20 cellular contexts compared by ENCODE assay signal in genomic region chr2:15971351-15971750, GRCh38. TPM values are rescaled to one million over a fixed set of nuclear protein-coding genes. Genes with fewer than 3 reads are reported as not detected.
A peak's percentile ranks its signal among the peaks of the same experiment; 100 is the strongest.
DNase-seq lines count a peak whose midpoint lies in the region; ATAC-seq, FAIRE-seq and TF ChIP-seq lines count a peak whose summit lies in the region.
"Had no signal": no experiment of that assay in that cellular context is flagged by ENCODE, and none has a peak within 500 bp of the region (broad histone marks: within the 10 kb centered on the region; RNA-seq: fewer than 3 reads in every experiment).

No MANE protein-coding gene starts in this region.

- TF ChIP-seq RAD21 in H1 (IDR thresholded peaks at IDR 0.05 in 1 of 2, conservative IDR thresholded peaks at IDR 0.05 in 1 of 2; ENCODE audit: low read depth in 2 of 2, low read length in 2 of 2): no peak

- no peak overlapping the region for H4K5ac ChIP-seq in H9 (ENCODE audit: insufficient read length, low read depth, low read length)
- H4K5ac ChIP-seq in H1 (ENCODE audit: insufficient read length, low read depth, low read length): no peak overlapping the region

- H3K9ac ChIP-seq in H9 (ENCODE audit: extremely low read depth, insufficient read length, low read length) (no peak overlapping the region), H1 (replicated peaks in 1 of 4; ENCODE audit: extremely low read depth in 1 of 4, low read depth in 3 of 4, low read length in 3 of 4) (no peak overlapping the region)
- H3K9ac ChIP-seq: BLaER1 had no signal

- H2BK15ac ChIP-seq in H9 (ENCODE audit: low read depth, low read length) (no peak overlapping the region), H1 (ENCODE audit: low read length) (no peak overlapping the region)

- no peaks in the 10 kb centered on the region for H3K9me3 ChIP-seq in H9 (ENCODE audit: control insufficient read depth, low read depth, low read length)
- H3K9me3 ChIP-seq in H1 (ENCODE audit: insufficient read depth in 2 of 2, low read depth in 1 of 2, low read length in 1 of 2): no peaks in the 10 kb centered on the region
- H3K9me3 ChIP-seq: BLaER1 had no signal

- H3K4ac ChIP-seq in H9 (ENCODE audit: low read depth, low read length): no peak overlapping the region
- H3K4ac ChIP-seq in H1 (replicated peaks; ENCODE audit: insufficient read length, low read depth, low read length): no peak overlapping the region

- peak overlapping the region in 1 of 3 experiments; percentile 13; a peak in 1 of 7 replicates for H3K27ac Mint-ChIP-seq in H9
- peak overlapping the region; percentile 70 for H3K27ac Mint-ChIP-seq in nephron progenitor cell

- H3K4me3 Mint-ChIP-seq in H9: no peak overlapping the region
- H3K4me3 Mint-ChIP-seq in nephron progenitor cell: no peak overlapping the region
- H3K4me3 Mint-ChIP-seq: CD14-positive monocyte; CD4-positive, alpha-beta memory T cell had no signal

- H3K9me3 Mint-ChIP-seq in H9 (no peaks in the 10 kb centered on the region), nephron progenitor cell (peaks cover 2% of the 10 kb centered on the region)
- H3K9me3 Mint-ChIP-seq: CD14-positive monocyte; CD4-positive, alpha-beta memory T cell had no signal

- H3K56ac ChIP-seq in H9 (ENCODE audit: insufficient read length, low read depth, low read length) (no peak overlapping the region), H1 (replicated peaks; ENCODE audit: insufficient read length, low read depth, low read length) (no peak overlapping the region)

- H4K8ac ChIP-seq in H9 (replicated peaks; ENCODE audit: insufficient read length, low read depth, low read length) (no peak overlapping the region), H1 (ENCODE audit: extremely low read depth, insufficient read depth, low read length) (no peak overlapping the region)

- H3K36me3 Mint-ChIP-seq in H9 (ENCODE audit: insufficient read depth in 1 of 3, low read depth in 3 of 3) (no peaks in the 10 kb centered on the region; a peak in 1 of 7 replicates), nephron progenitor cell (ENCODE audit: low read depth) (no peaks in the 10 kb centered on the region)
- H3K36me3 Mint-ChIP-seq: CD14-positive monocyte; CD4-positive, alpha-beta memory T cell had no signal

- H3K36me3 ChIP-seq in H1 (ENCODE audit: control insufficient read depth in 2 of 4, insufficient read depth in 4 of 4, low read length in 3 of 4): no peaks in the 10 kb centered on the region
- H3K36me3 ChIP-seq: BLaER1 had no signal

- no peak overlapping the region for H4K91ac ChIP-seq in H9 (ENCODE audit: insufficient read length, low read depth, low read length)
- no peak overlapping the region for H4K91ac ChIP-seq in H1 (replicated peaks; ENCODE audit: insufficient read length, low read length)

- no peaks in the 10 kb centered on the region for H3K27me3 ChIP-seq in H9 (ENCODE audit: insufficient read depth, low read length)
- H3K27me3 ChIP-seq in H1 (replicated peaks in 1 of 4; ENCODE audit: control insufficient read depth in 3 of 4, extremely low read depth in 1 of 4, insufficient read depth in 3 of 4, low read length in 3 of 4): no peaks in the 10 kb centered on the region
- H3K27me3 ChIP-seq: BLaER1 had no signal

- TF ChIP-seq CTCF in H9 (conservative IDR thresholded peaks at IDR 0.05): no peak
- TF ChIP-seq CTCF in H1 (IDR thresholded peaks at IDR 0.05; ENCODE audit: control extremely low read depth in 1 of 3, insufficient read depth in 1 of 3, low read depth in 1 of 3, low read length in 3 of 3): no peak
- TF ChIP-seq CTCF in nephron progenitor cell (IDR thresholded peaks at IDR 0.05): no peak

- no peak overlapping the region for H3K4me3 ChIP-seq in H1 (ENCODE audit: extremely low read depth in 1 of 4, insufficient read depth in 2 of 4, low read depth in 3 of 4, low read length in 4 of 4)
- H3K4me3 ChIP-seq: BLaER1, K562 had no signal

- H3K79me1 ChIP-seq in H9 (ENCODE audit: insufficient read depth, low read depth, low read length, poor library complexity, severe bottlenecking) (no peaks in the 10 kb centered on the region), H1 (ENCODE audit: low read depth, low read length) (no peaks in the 10 kb centered on the region)

- no peak overlapping the region for H2BK20ac ChIP-seq in H9 (ENCODE audit: low read depth, low read length, poor library complexity, severe bottlenecking)
- peak overlapping the region; percentile 4; the same call in 1 of the 2 replicates for H2BK20ac ChIP-seq in H1 (ENCODE audit: low read length)

- H4K20me1 ChIP-seq in H9 (ENCODE audit: control insufficient read depth, insufficient read depth, insufficient read length): no peaks in the 10 kb centered on the region
- no peaks in the 10 kb centered on the region for H4K20me1 ChIP-seq in H1 (replicated peaks in 1 of 2; ENCODE audit: control insufficient read depth in 1 of 2, insufficient read depth in 2 of 2, low read length in 2 of 2)
- H4K20me1 ChIP-seq: BLaER1 had no signal

- TF ChIP-seq POLR2A in H1 (IDR thresholded peaks at IDR 0.05; ENCODE audit: control extremely low read depth in 1 of 2, low read depth in 2 of 2, low read length in 2 of 2): no peak

- H3K14ac ChIP-seq in H9 (ENCODE audit: insufficient read depth, low read length): 0 out of 2 replicates have a peak overlapping the region, but pooled peaks have one; percentile 4
- no peak overlapping the region for H3K14ac ChIP-seq in H1 (ENCODE audit: insufficient read length)

- WGBS in H9 (ENCODE audit: extremely low coverage, insufficient read length, low lambda C conversion rate): no CpG with 5 or more reads among the region's 7 CpGs
- WGBS in H1 (ENCODE audit: extremely low coverage in 1 of 2, insufficient coverage in 1 of 2, insufficient read length in 1 of 2, insufficient replicate concordance in 2 of 2, low coverage in 1 of 2, low lambda C conversion rate in 2 of 2, missing lambda C conversion rate in 1 of 2), 2 experiments: 86% methylated on average over 7 of the region's 7 CpGs; no CpG with 5 or more reads in 1 of the 2 experiments

- no peak overlapping the region for H2BK12ac ChIP-seq in H9 (ENCODE audit: insufficient read length, low read depth, low read length)
- peak overlapping the region; percentile 7; the same call in 1 of the 2 replicates for H2BK12ac ChIP-seq in H1 (ENCODE audit: low read depth, low read length)

- H2AFZ ChIP-seq in H9 (ENCODE audit: low read length) (no peak overlapping the region), H1 (ENCODE audit: low read length) (no peak overlapping the region)

- DNase-seq in H9 (no peak), H1 (ENCODE audit: low read depth in 1 of 2, low spot score in 2 of 2) (no peak), nephron progenitor cell (no peak), Ammon's horn (ENCODE audit: low spot score) (no peak), NCI-H524 treated with DMSO at 0.1 percent for 48 hours (lab: John Stamatoyannopoulos, UW) (no peak)
- DNase-seq: ACHN; CD4-positive, alpha-beta memory T cell; DMS153; DMS79; GDM1; HCEC 1CT; IMR-90 had no signal

- no peak overlapping the region for H2BK120ac ChIP-seq in H9 (ENCODE audit: low read depth, low read length, poor library complexity, severe bottlenecking)
- no peak overlapping the region for H2BK120ac ChIP-seq in H1 (replicated peaks; ENCODE audit: low read depth, low read length)

- H3K23ac ChIP-seq in H9 (ENCODE audit: insufficient read length, low read depth, low read length) (no peak overlapping the region), H1 (ENCODE audit: insufficient read length) (no peak overlapping the region)

- POLR2A ChIA-PET in H1 (lab: Charles Lee; ENCODE audit: partially characterized antibody): no interaction called here

- H3T11ph ChIP-seq in H9 (ENCODE audit: low read length): no peak overlapping the region

- no peak for ATAC-seq in GM18909 (IDR thresholded peaks at IDR 0.05; ENCODE audit: poor library complexity, unreplicated experiment)
- ATAC-seq: K562 had no signal

- H3K79me2 ChIP-seq in H9 (ENCODE audit: insufficient read depth, low read length) (no peaks in the 10 kb centered on the region), H1 (ENCODE audit: control insufficient read depth in 1 of 2, insufficient read depth in 2 of 2, low read length in 2 of 2) (no peaks in the 10 kb centered on the region)

- H3K4me1 Mint-ChIP-seq in H9: peaks cover 49 to 61% of the 10 kb centered on the region in 2 experiments
- peaks cover 56% of the 10 kb centered on the region for H3K4me1 Mint-ChIP-seq in nephron progenitor cell

- H3K4me2 ChIP-seq in H9 (ENCODE audit: insufficient read depth, insufficient read length, low read length): no peak overlapping the region
- H3K4me2 ChIP-seq in H1 (ENCODE audit: insufficient read depth in 1 of 2, low read depth in 2 of 2, low read length in 2 of 2): no peak overlapping the region
- H3K4me2 ChIP-seq: BLaER1 had no signal

- no peak for FAIRE-seq in H1 (lab: Jason Lieb, UNC)
- FAIRE-seq: A204.1, GM12892, HTR-8/SVneo, K562 had no signal

- H3K23me2 ChIP-seq in H9 (ENCODE audit: insufficient read length, low read depth, low read length, poor library complexity, severe bottlenecking) (peaks cover 3% of the 10 kb centered on the region), H1 (ENCODE audit: low read depth, low read length) (no peaks in the 10 kb centered on the region)

- H3K27me3 Mint-ChIP-seq in H9 (ENCODE audit: low read depth) (peaks cover 2% of the 10 kb centered on the region; the same call in 1 of the 2 replicates), nephron progenitor cell (ENCODE audit: low read depth, poor library complexity) (peaks cover 3% of the 10 kb centered on the region)
- H3K27me3 Mint-ChIP-seq: CD4-positive, alpha-beta memory T cell had no signal

- H2AK5ac ChIP-seq in H9 (ENCODE audit: insufficient read length, low read length): no peak overlapping the region
- no peak overlapping the region for H2AK5ac ChIP-seq in H1 (ENCODE audit: low read depth, low read length)

- H2BK5ac ChIP-seq in H9 (ENCODE audit: insufficient read length, low read length): no peak overlapping the region
- no peak overlapping the region for H2BK5ac ChIP-seq in H1 (ENCODE audit: low read depth, low read length)

- TF ChIP-seq EP300 in H1 (IDR thresholded peaks at IDR 0.05; ENCODE audit: borderline replicate concordance in 1 of 2, low read depth in 2 of 2, low read length in 2 of 2): no peak

- peaks cover 5% of the 10 kb centered on the region; the same call in 1 of the 2 replicates for H3K4me1 ChIP-seq in H9 (ENCODE audit: insufficient read depth, low read length)
- H3K4me1 ChIP-seq in H1 (replicated peaks in 1 of 4; ENCODE audit: control insufficient read depth in 3 of 4, insufficient read depth in 4 of 4, low read length in 3 of 4): peaks cover 0 to 7% (median 3%) of the 10 kb centered on the region in 4 experiments; a peak in 6 of 7 replicates

- CTCF ChIA-PET in H1 (lab: Charles Lee; ENCODE audit: partially characterized antibody): interaction anchor here (0.6 kb wide), 1 partner anchor 161 kb away, joined by 3 read pairs; no protein-coding TSS in a partner anchor

- no peak overlapping the region for H3K18ac ChIP-seq in H9 (ENCODE audit: insufficient read length, low read depth, low read length)
- H3K18ac ChIP-seq in H1 (ENCODE audit: extremely low read depth, low read length): 0 out of 2 replicates have a peak overlapping the region, but pooled peaks have one; percentile 44

- H3K27ac ChIP-seq in H9 (ENCODE audit: insufficient read length, low read depth, low read length) (no peak overlapping the region), H1 (ENCODE audit: low read depth, low read length) (no peak overlapping the region)
- H3K27ac ChIP-seq: BLaER1 had no signal

RNA-seq across cellular contexts. Expression of gene MYCN, which starts 31.0 kb away (rescaled TPM):
- total RNA-seq in H9 (2021): 100.0 and 105 TPM in 2 replicates
- total RNA-seq in H1 (2021; fragmentation: NEBNext Ultra II Directional; extraction: Animal tissue kit (Norgen Biotek cat#: 25700)): 137 and 142 TPM in 2 replicates
- 87.8 and 100 TPM in 2 replicates for polyA plus RNA-seq in H1 (2011; rRNA removed)
- 90.7 TPM for polyA plus RNA-seq in H1 (2011; cell fraction: cytosol; rRNA removed)
- polyA plus RNA-seq in H1 (2011; cell fraction: nucleus; rRNA removed): 82.0 TPM
- 85.1 to 103 TPM (median 94.3 TPM) in 4 replicates for polyA plus RNA-seq in H1 (2012, experiment 1 of 2)
- polyA plus RNA-seq in H1 (2012, experiment 2 of 2): 144 TPM
- 90.2 TPM for polyA plus RNA-seq in H1 (2013, experiment 1 of 2)
- polyA plus RNA-seq in H1 (2013, experiment 2 of 2): 86.8 TPM
- polyA minus RNA-seq in H1 (2011; rRNA and poly(A)+ RNA removed): 51.6 and 92.6 TPM in 2 replicates
- polyA minus RNA-seq in H1 (2011; cell fraction: cytosol; rRNA and poly(A)+ RNA removed): 57.2 TPM
- polyA minus RNA-seq in H1 (2011; cell fraction: nucleus; rRNA and poly(A)+ RNA removed): 35.0 TPM
- total RNA-seq: H4, IMR-90, K562 had no signal
- polyA plus RNA-seq: CD14-positive monocyte; CD4-positive, alpha-beta memory T cell; IMR-90; K562 had no signal
